ENCODE assay signal across 8 cellular contexts in genomic region chr16:78503501-78504110, GRCh38.
DNase-seq lines count a peak whose midpoint lies in the region; ATAC-seq, FAIRE-seq and TF ChIP-seq lines count a peak whose summit lies in the region.

No MANE protein-coding gene starts in this region.

- H2AFZ ChIP-seq in endothelial cell of umbilical vein (ENCODE audit: low read depth, low read length) (no peak overlapping the region), neural cell (ENCODE audit: low read depth, low read length) (no peak overlapping the region)

- ATAC-seq in right cardiac atrium (no peak), activated B cell treated with CpG ODN at 0.5 μM for 24 hours (ENCODE audit: low read depth) (no peak), GM19035 (IDR thresholded peaks at IDR 0.05; ENCODE audit: unreplicated experiment) (no peak)

- H3K4me2 ChIP-seq in endothelial cell of umbilical vein (ENCODE audit: insufficient read depth, low read length) (no peak overlapping the region), neural cell (ENCODE audit: low read length) (no peak overlapping the region)

- H3K4me1 ChIP-seq in cardiac muscle cell (ENCODE audit: low read depth) (no peaks in the 10 kb centered on the region), right cardiac atrium (ENCODE audit: control insufficient read depth, insufficient read depth, low read length) (no peaks in the 10 kb centered on the region), endothelial cell of umbilical vein (ENCODE audit: control insufficient read depth, extremely low read depth, insufficient read depth, low read length) (no peaks in the 10 kb centered on the region)

- H3K9me3 ChIP-seq in cardiac muscle cell (ENCODE audit: low read depth), result no peaks in the 10 kb centered on the region
- H3K9me3 ChIP-seq in right cardiac atrium (ENCODE audit: control insufficient read depth, low read length), result no peaks in the 10 kb centered on the region
- H3K9me3 ChIP-seq in endothelial cell of umbilical vein (replicated peaks; ENCODE audit: control insufficient read depth, insufficient read depth, low read length), result no peaks in the 10 kb centered on the region
- H3K9me3 ChIP-seq in neural cell (ENCODE audit: low read length), result no peaks in the 10 kb centered on the region

- no peaks in the 10 kb centered on the region for H3K4me1 Mint-ChIP-seq in activated B cell treated with CpG ODN at 0.5 μM for 24 hours

- H4K20me1 ChIP-seq in endothelial cell of umbilical vein (replicated peaks; ENCODE audit: control insufficient read depth, extremely low read depth, insufficient read depth, low read length), result no peaks in the 10 kb centered on the region
- no peaks in the 10 kb centered on the region for H4K20me1 ChIP-seq in neural cell (ENCODE audit: insufficient read depth)

- H3K36me3 ChIP-seq in cardiac muscle cell (no peaks in the 10 kb centered on the region), endothelial cell of umbilical vein (ENCODE audit: control insufficient read depth in 2 of 2, extremely low read depth in 1 of 2, insufficient read depth in 2 of 2, low read length in 2 of 2) (no peaks in the 10 kb centered on the region), neural cell (ENCODE audit: insufficient read depth, low read length) (no peaks in the 10 kb centered on the region)

- H3K79me2 ChIP-seq in endothelial cell of umbilical vein (ENCODE audit: control insufficient read depth, insufficient read depth, low read length) (no peaks in the 10 kb centered on the region), neural cell (replicated peaks; ENCODE audit: insufficient read depth, low read length) (no peaks in the 10 kb centered on the region)

- H3K9me2 ChIP-seq in neural cell (ENCODE audit: insufficient read depth, low read length), result no peaks in the 10 kb centered on the region

- TF ChIP-seq POLR2A in endothelial cell of umbilical vein (IDR thresholded peaks at IDR 0.05; ENCODE audit: low read depth, low read length), result no peak

- BruUV-seq in endothelial cell of umbilical vein (replicated peaks; lab: Mats Ljungman, UMichigan), result no TSS peak

- no peak overlapping the region for H3K4me3 ChIP-seq in cardiac muscle cell
- H3K4me3 ChIP-seq in right cardiac atrium (ENCODE audit: low read length), result no peak overlapping the region
- no peak overlapping the region for H3K4me3 ChIP-seq in endothelial cell of umbilical vein (replicated peaks in 1 of 3; ENCODE audit: insufficient read depth in 1 of 3, low read depth in 1 of 3, low read length in 3 of 3)
- no peak overlapping the region for H3K4me3 ChIP-seq in neural cell (ENCODE audit: low read length)

- DNase-seq in cardiac muscle cell (ENCODE audit: low read depth in 1 of 2, low spot score in 1 of 2) (peak; percentile 79 to 82), right cardiac atrium (no peak), NCI-H1092 treated with DMSO at 0.1 percent for 48 hours (lab: John Stamatoyannopoulos, UW) (peak; percentile 71), activated B cell treated with CpG ODN at 0.5 μM for 24 hours (no peak), endothelial cell of umbilical vein (ENCODE audit: low read depth, low spot score) (peak; percentile 20), GDM1 (lab: John Stamatoyannopoulos, UW) (no peak)

- no peaks in the 10 kb centered on the region for H3F3A ChIP-seq in neural cell (ENCODE audit: insufficient read depth, low read length, poor library complexity, severe bottlenecking)

- H3K27me3 ChIP-seq in cardiac muscle cell (no peaks in the 10 kb centered on the region), right cardiac atrium (ENCODE audit: control insufficient read depth, insufficient read depth) (no peaks in the 10 kb centered on the region), endothelial cell of umbilical vein (ENCODE audit: control insufficient read depth in 2 of 2, insufficient read depth in 2 of 2, low read length in 2 of 2) (no peaks in the 10 kb centered on the region), neural cell (ENCODE audit: insufficient read depth, low read depth, low read length) (no peaks in the 10 kb centered on the region)

- TF ChIP-seq CTCF in cardiac muscle cell (IDR thresholded peaks at IDR 0.05; ENCODE audit: low read depth, low read length) (peak; percentile 66), activated B cell treated with CpG ODN at 0.5 μM for 24 hours (IDR thresholded peaks at IDR 0.05) (peak; percentile 31), endothelial cell of umbilical vein (IDR thresholded peaks at IDR 0.05; ENCODE audit: extremely low read depth in 1 of 2, insufficient read depth in 1 of 2, low read depth in 1 of 2, low read length in 2 of 2) (peak; percentile 9 to 43), neural cell (IDR thresholded peaks at IDR 0.05; ENCODE audit: poor library complexity, severe bottlenecking) (peak; percentile 86)

- dilution Hi-C loops in endothelial cell of umbilical vein (cut with MboI; ENCODE audit: extremely low pct_ligation_motif_present, low sequenced_read_pairs), result no loop called here

- intact Hi-C loops in right cardiac atrium (cut with DNase I), result loop anchor here (5.0 to 10.0 kb wide), 4 partner anchors 111 to 1101 kb away; partner anchors contain the start of gene MAF (in 4 of the 4)
- intact Hi-C loops in activated B cell treated with CpG ODN at 0.5 μM for 24 hours (cut with micrococcal nuclease), result loop anchor here (1.0 kb wide), 1 partner anchor 1099 kb away; no protein-coding TSS in a partner anchor
- intact Hi-C loops in endothelial cell of umbilical vein (cut with micrococcal nuclease), result loop anchor here (5.0 kb wide), 1 partner anchor 269 kb away; no protein-coding TSS in a partner anchor

- TF ChIP-seq RAD21 in neural cell (conservative IDR thresholded peaks at IDR 0.05), result peak; percentile 89

- H3K4me3 Mint-ChIP-seq in activated B cell treated with CpG ODN at 0.5 μM for 24 hours, result no peak overlapping the region

- peak; percentile 43 for FAIRE-seq in endothelial cell of umbilical vein (lab: Jason Lieb, UNC)

- H3K36me3 Mint-ChIP-seq in activated B cell treated with CpG ODN at 0.5 μM for 24 hours (ENCODE audit: low read depth), result no peaks in the 10 kb centered on the region

- H3K27ac ChIP-seq in cardiac muscle cell, result no peak overlapping the region
- H3K27ac ChIP-seq in right cardiac atrium (ENCODE audit: low read length), result no peak overlapping the region
- no peak overlapping the region for H3K27ac ChIP-seq in endothelial cell of umbilical vein (ENCODE audit: insufficient read depth, low read depth, low read length)
- no peak overlapping the region for H3K27ac ChIP-seq in neural cell (ENCODE audit: low read length)

- H3K9ac ChIP-seq in endothelial cell of umbilical vein (replicated peaks; ENCODE audit: extremely low read depth, insufficient read depth, low read length) (no peak overlapping the region), neural cell (ENCODE audit: low read length) (no peak overlapping the region)

- H3K27ac Mint-ChIP-seq in activated B cell treated with CpG ODN at 0.5 μM for 24 hours, result no peak overlapping the region

- CTCF ChIA-PET in activated B cell treated with CpG ODN at 0.5 μM for 24 hours (lab: Charles Lee), result interaction anchor here (0.7 to 3.3 kb wide), 2 partner anchors 266 to 268 kb away, joined by 3 to 18 read pairs; no protein-coding TSS in a partner anchor
- CTCF ChIA-PET in endothelial cell of umbilical vein (lab: Charles Lee), result no interaction called here

- 25% methylated on average over 4 of the region's 4 CpGs for whole genome bisulfite sequencing in right cardiac atrium

- H3K9me1 ChIP-seq in endothelial cell of umbilical vein (replicated peaks; ENCODE audit: control insufficient read depth, extremely low read depth, insufficient read depth, low read length), result no peaks in the 10 kb centered on the region

- no peaks in the 10 kb centered on the region for H3K9me3 Mint-ChIP-seq in activated B cell treated with CpG ODN at 0.5 μM for 24 hours

- POLR2A ChIA-PET in activated B cell treated with CpG ODN at 0.5 μM for 24 hours (lab: Charles Lee) (no interaction called here), endothelial cell of umbilical vein (lab: Charles Lee) (no interaction called here)

- no peaks in the 10 kb centered on the region for H3K27me3 Mint-ChIP-seq in activated B cell treated with CpG ODN at 0.5 μM for 24 hours

- no peak for TF ChIP-seq EP300 in neural cell (conservative IDR thresholded peaks at IDR 0.05; ENCODE audit: poor library complexity, severe bottlenecking)

TF ChIP-seq in endothelial cell of umbilical vein, 7 proteins besides CTCF, POLR2A, EP300 and RAD21:
- TF ChIP-seq MAX (IDR thresholded peaks at IDR 0.05; ENCODE audit: insufficient read depth, insufficient read length) (no peak), FOS (IDR thresholded peaks at IDR 0.05; ENCODE audit: borderline replicate concordance, insufficient read depth, low read length) (no peak), POLR2AphosphoS5 (IDR thresholded peaks at IDR 0.05; ENCODE audit: insufficient read depth, low read depth, low read length) (no peak), EZH2 (IDR thresholded peaks at IDR 0.05; ENCODE audit: borderline replicate concordance, low read depth, low read length, severe bottlenecking) (no peak), JUN (IDR thresholded peaks at IDR 0.05; ENCODE audit: borderline replicate concordance, insufficient read depth, insufficient read length, low read depth) (no peak), MYC (IDR thresholded peaks at IDR 0.05; ENCODE audit: low read depth, low read length) (no peak), GATA2 (IDR thresholded peaks at IDR 0.05; ENCODE audit: insufficient read depth, insufficient read length, low read depth, low read length) (no peak)

TF ChIP-seq in neural cell, 6 proteins besides CTCF, POLR2A, EP300 and RAD21 (continues in another document):
- TF ChIP-seq EZH2 (IDR thresholded peaks at IDR 0.05; ENCODE audit: borderline replicate concordance, insufficient read depth, low read length, poor library complexity, severe bottlenecking), result no peak
- TF ChIP-seq POLR2AphosphoS5 (IDR thresholded peaks at IDR 0.05), result no peak
- TF ChIP-seq SMC3 (conservative IDR thresholded peaks at IDR 0.05; ENCODE audit: poor library complexity), result peak; percentile 94
- TF ChIP-seq TAF1 (IDR thresholded peaks at IDR 0.05; ENCODE audit: low read depth), result no peak

Comparison
In these comparisons a context has a peak if more than half of its experiments do, and no peak if none do; other contexts are left out.
1. DNase-seq: peak in cardiac muscle cell (2 of 2), NCI-H1092 treated with DMSO at 0.1 percent for 48 hours (single experiment) and endothelial cell of umbilical vein (single experiment); none in right cardiac atrium (0 of 3), activated B cell treated with CpG ODN at 0.5 μM for 24 hours (single experiment) and GDM1 (single experiment).
2. CTCF ChIP-seq: peak in every context shown above with its lines; median percentile 86 in neural cell; 66 in cardiac muscle cell; 31 in activated B cell treated with CpG ODN at 0.5 μM for 24 hours; 26 in endothelial cell of umbilical vein.